In the genomic region with DNA sequence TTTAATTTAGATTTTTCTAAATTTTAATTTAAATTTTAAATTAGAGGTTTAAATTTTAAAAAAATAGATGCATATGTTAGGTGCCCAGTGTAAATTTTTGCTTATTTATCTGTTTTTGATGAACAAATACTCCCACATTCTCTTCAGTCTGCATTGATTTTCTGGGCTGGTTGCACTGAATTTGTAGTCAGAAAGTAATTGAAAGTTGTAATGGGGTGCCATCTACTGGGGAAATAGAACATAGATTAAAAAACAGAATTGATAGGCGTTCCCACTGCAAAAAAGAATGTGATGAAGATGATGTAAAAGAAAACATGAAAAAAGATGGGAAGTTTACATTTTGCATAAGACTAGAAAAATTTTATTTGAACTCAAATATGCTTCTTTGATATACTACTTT, we compare ENCODE assay signal across 8 cellular contexts. TPM values are rescaled to one million over a fixed set of nuclear protein-coding genes. Genes with fewer than 3 reads are reported as not detected.
DNase-seq lines count a peak whose midpoint lies in the region; ATAC-seq and TF ChIP-seq lines count a peak whose summit lies in the region.

No MANE protein-coding gene starts in this region.

- intact Hi-C loops in left lung (cut with DNase I): no loop called here

- H3K27ac ChIP-seq in left lung: no peak overlapping the region

- no peaks in the 10 kb centered on the region for H3K27me3 ChIP-seq in left lung

- H3K4me3 ChIP-seq in AG09309 (ENCODE audit: control insufficient read depth, low read depth, low read length) (no peak overlapping the region), astrocyte of the spinal cord (ENCODE audit: low read depth, low read length) (no peak overlapping the region), left lung (no peak overlapping the region)

- ATAC-seq in GM19035 (IDR thresholded peaks at IDR 0.05; ENCODE audit: unreplicated experiment) (peak; percentile 51), left lung (peak; percentile 64), HG02759 (IDR thresholded peaks at IDR 0.05; ENCODE audit: unreplicated experiment) (no peak), T-helper 17 cell (no peak)

- H3K4me1 Mint-ChIP-seq in T-helper 17 cell: no peaks in the 10 kb centered on the region

- H3K9me3 ChIP-seq in left lung (no peaks in the 10 kb centered on the region), T-helper 17 cell (ENCODE audit: control insufficient read depth, low read length, poor library complexity, severe bottlenecking) (no peaks in the 10 kb centered on the region)

- TF ChIP-seq CTCF in AG09309 (IDR thresholded peaks at IDR 0.05; ENCODE audit: control insufficient read depth, insufficient read depth, low read depth, low read length, missing control alignments): peak; percentile 49
- peak; percentile 44 for TF ChIP-seq CTCF in astrocyte of the spinal cord (IDR thresholded peaks at IDR 0.05; ENCODE audit: low read depth, low read length)
- TF ChIP-seq CTCF in left lung (IDR thresholded peaks at IDR 0.05): peak in 1 of 2 donors; percentile 37

- in situ Hi-C loops in astrocyte of the spinal cord (cut with HindIII; ENCODE audit: low sequenced_read_pairs): no loop called here

- no peaks in the 10 kb centered on the region for H3K4me1 ChIP-seq in left lung

- DNase-seq in AG09309 (ENCODE audit: low read depth) (peak; percentile 10), NCI-H2029 treated with DMSO at 0.1 percent for 48 hours (lab: John Stamatoyannopoulos, UW) (peak; percentile 11), astrocyte of the spinal cord (ENCODE audit: low read depth, low spot score) (peak; percentile 52), left lung (no peak), T-helper 17 cell (no peak)
- no peak for DNase-seq in activated CD4-positive, alpha-beta T cell treated with anti-CD3 and anti-CD28 coated beads, Interleukin-2, amount 50 U/mL, for 1 hour

- H3K36me3 Mint-ChIP-seq in T-helper 17 cell (ENCODE audit: low read depth): no peaks in the 10 kb centered on the region

- H3K36me3 ChIP-seq in left lung: no peaks in the 10 kb centered on the region

- H3K27me3 Mint-ChIP-seq in T-helper 17 cell: peaks cover 7% of the 10 kb centered on the region

- H3K27ac Mint-ChIP-seq in T-helper 17 cell: no peak overlapping the region

- H3K4me3 Mint-ChIP-seq in T-helper 17 cell: no peak overlapping the region

RNA-seq across cellular contexts. Expression of a gene that starts 51.7 kb away (rescaled TPM):
- total RNA-seq in left lung: 1 to 10 TPM; 7.6 to 8.7 TPM
- not detected for total RNA-seq in T-helper 17 cell

Comparison
In these comparisons a context has a peak if more than half of its experiments do, and no peak if none do; other contexts are left out.
1. DNase-seq: peak in AG09309 (single experiment), NCI-H2029 treated with DMSO at 0.1 percent for 48 hours (single experiment) and astrocyte of the spinal cord (single experiment); none in left lung (0 of 2), T-helper 17 cell (0 of 3) and activated CD4-positive, alpha-beta T cell treated with anti-CD3 and anti-CD28 coated beads, Interleukin-2, amount 50 U/mL, for 1 hour (single experiment).
2. ATAC-seq: peak in GM19035 (single experiment) and left lung (single experiment); none in HG02759 (single experiment) and T-helper 17 cell (single experiment).
3. RNA of a gene that starts 51.7 kb away (total RNA-seq): 7.6 to 8.7 TPM in left lung; not detected in T-helper 17 cell; every median in the first group is over 4 times any median in the second.